In the genomic region with DNA sequence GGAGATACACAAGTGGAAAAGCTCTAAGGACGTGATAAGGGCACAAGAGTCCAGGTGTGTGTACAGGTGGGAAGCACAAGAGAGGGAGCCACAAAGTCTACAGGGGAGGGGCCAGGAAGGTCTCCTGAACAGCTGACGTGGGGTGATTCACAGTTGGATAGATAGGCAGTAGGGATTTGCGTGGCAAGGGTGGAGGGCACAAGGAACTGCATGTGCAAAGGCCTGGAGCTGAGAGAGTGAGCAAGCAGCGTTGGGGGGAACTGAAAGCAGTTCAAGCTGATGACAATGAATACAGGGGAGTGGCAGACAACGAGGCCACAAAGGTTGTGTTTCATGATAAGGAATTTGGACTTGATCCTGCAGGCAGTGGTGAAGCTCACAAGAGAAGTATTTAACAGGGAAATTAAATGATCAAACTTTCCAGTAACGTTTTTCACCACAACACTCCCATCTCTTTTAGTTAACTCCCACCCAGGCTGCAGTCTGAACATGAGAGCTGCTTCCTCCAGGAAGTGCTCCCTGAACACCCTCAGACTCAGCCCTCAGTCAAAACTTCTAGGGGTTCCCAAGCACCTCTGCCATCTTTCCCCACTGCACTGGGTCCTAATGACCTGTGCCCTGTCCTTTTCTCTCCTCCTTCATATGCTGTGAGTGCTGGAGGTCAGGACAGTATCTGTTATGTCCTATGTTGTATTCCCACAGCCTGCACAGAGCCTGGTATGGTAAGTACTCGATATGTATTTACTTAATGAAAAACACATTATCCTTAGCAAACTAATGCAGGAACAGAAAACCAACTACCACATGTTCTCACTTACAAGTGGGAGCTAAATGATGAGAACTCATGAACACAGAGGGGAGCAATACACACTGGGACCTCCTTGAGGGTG, we compare ENCODE assay signal across 13 cellular contexts. TPM values are rescaled to one million over a fixed set of nuclear protein-coding genes. Genes with fewer than 3 reads are reported as not detected.
DNase-seq lines count a peak whose midpoint lies in the region; ATAC-seq lines count a peak whose summit lies in the region.
"Had no signal": no experiment of that assay in that cellular context is flagged by ENCODE, and none has a peak within 500 bp of the region (broad histone marks: within the 10 kb centered on the region; RNA-seq: fewer than 3 reads in every experiment).

No MANE protein-coding gene starts in this region.

- peak overlapping the region in 6 of 8 donors; percentile 1 to 72 (median 40) for H3K27ac Mint-ChIP-seq in CD8-positive, alpha-beta memory T cell
- peak overlapping the region; percentile 0 for H3K27ac Mint-ChIP-seq in activated T-helper 2 cell treated with anti-CD3 and anti-CD28 coated beads, Interferon-gamma antibody, Interleukin-2, Interleukin-4, amounts not matched to agents 10 μg/mL and 5 μg/mL and 100 μg/mL, durations not matched to agents 14 hours and 24 hours and 36 hours
- no peak overlapping the region for H3K27ac Mint-ChIP-seq in activated naive CD8-positive, alpha-beta T cell treated with anti-CD3 and anti-CD28 coated beads for 36 hours
- H3K27ac Mint-ChIP-seq: activated naive CD4-positive, alpha-beta T cell treated with anti-CD3 and anti-CD28 coated beads, Interleukin-2, amount 50 U/mL, for 24 hours; nephron had no signal

- DNase-seq in CD8-positive, alpha-beta memory T cell, result no peak
- DNase-seq in Karpas-422 (peak; percentile 52), mesenteric fat pad (ENCODE audit: low spot score) (peak; percentile 67), cerebellar nuclear complex (lab: John Stamatoyannopoulos, UW) (no peak), SHP77 treated with DMSO at 0.1 percent for 48 hours (lab: John Stamatoyannopoulos, UW) (no peak)
- no peak for DNase-seq in activated T-helper 2 cell treated with anti-CD3 and anti-CD28 coated beads, Interferon-gamma antibody, Interleukin-2, Interleukin-4, amounts not matched to agents 10 μg/mL and 5 μg/mL and 100 μg/mL, durations not matched to agents 14 hours and 24 hours and 36 hours (ENCODE audit: low spot score)
- no peak for DNase-seq in activated naive CD8-positive, alpha-beta T cell treated with anti-CD3 and anti-CD28 coated beads for 36 hours
- DNase-seq: DND-41, NCI-H1436 treated with DMSO at 0.1 percent for 48 hours, T-helper 1 cell had no signal

- no peaks in the 10 kb centered on the region for H4K20me1 ChIP-seq in Karpas-422 (ENCODE audit: insufficient read depth, low read depth, low read length)

- no peak overlapping the region for H3K4me3 Mint-ChIP-seq in CD8-positive, alpha-beta memory T cell
- H3K4me3 Mint-ChIP-seq in activated T-helper 2 cell treated with anti-CD3 and anti-CD28 coated beads, Interferon-gamma antibody, Interleukin-2, Interleukin-4, amounts not matched to agents 10 μg/mL and 5 μg/mL and 100 μg/mL, durations not matched to agents 14 hours and 24 hours and 36 hours (ENCODE audit: low read depth), result no peak overlapping the region
- no peak overlapping the region for H3K4me3 Mint-ChIP-seq in activated naive CD8-positive, alpha-beta T cell treated with anti-CD3 and anti-CD28 coated beads for 36 hours
- H3K4me3 Mint-ChIP-seq: activated naive CD4-positive, alpha-beta T cell treated with anti-CD3 and anti-CD28 coated beads, Interleukin-2, amount 50 U/mL, for 24 hours; nephron had no signal

- peaks cover 0 to 1% of the 10 kb centered on the region in 2 donors for H3K27me3 Mint-ChIP-seq in CD8-positive, alpha-beta memory T cell
- H3K27me3 Mint-ChIP-seq in activated T-helper 2 cell treated with anti-CD3 and anti-CD28 coated beads, Interferon-gamma antibody, Interleukin-2, Interleukin-4, amounts not matched to agents 10 μg/mL and 5 μg/mL and 100 μg/mL, durations not matched to agents 14 hours and 24 hours and 36 hours (ENCODE audit: low read depth), result no peaks in the 10 kb centered on the region
- no peaks in the 10 kb centered on the region for H3K27me3 Mint-ChIP-seq in activated naive CD8-positive, alpha-beta T cell treated with anti-CD3 and anti-CD28 coated beads for 36 hours
- H3K27me3 Mint-ChIP-seq: activated naive CD4-positive, alpha-beta T cell treated with anti-CD3 and anti-CD28 coated beads, Interleukin-2, amount 50 U/mL, for 24 hours had no signal

- CTCF ChIA-PET in CD8-positive, alpha-beta memory T cell (lab: Charles Lee), result no interaction called here

- peak overlapping the region; percentile 8; the same call in 1 of the 2 replicates for H2AFZ ChIP-seq in Karpas-422 (ENCODE audit: low read length)

- H3K27ac ChIP-seq in CD8-positive, alpha-beta memory T cell (ENCODE audit: low read depth, low read length), result peak overlapping the region; percentile 35
- no peak overlapping the region for H3K27ac ChIP-seq in Karpas-422 (ENCODE audit: low read length)

- no peak for ATAC-seq in GM19324 (IDR thresholded peaks at IDR 0.05; ENCODE audit: low FRiP score, unreplicated experiment)

- no peaks in the 10 kb centered on the region for H3K9me3 Mint-ChIP-seq in CD8-positive, alpha-beta memory T cell
- H3K9me3 Mint-ChIP-seq in activated T-helper 2 cell treated with anti-CD3 and anti-CD28 coated beads, Interferon-gamma antibody, Interleukin-2, Interleukin-4, amounts not matched to agents 10 μg/mL and 5 μg/mL and 100 μg/mL, durations not matched to agents 14 hours and 24 hours and 36 hours, result no peaks in the 10 kb centered on the region
- H3K9me3 Mint-ChIP-seq in activated naive CD8-positive, alpha-beta T cell treated with anti-CD3 and anti-CD28 coated beads for 36 hours, result no peaks in the 10 kb centered on the region
- H3K9me3 Mint-ChIP-seq: activated naive CD4-positive, alpha-beta T cell treated with anti-CD3 and anti-CD28 coated beads, Interleukin-2, amount 50 U/mL, for 24 hours had no signal

- peaks cover 7 to 14% (median 9%) of the 10 kb centered on the region in 3 donors for H3K4me1 Mint-ChIP-seq in CD8-positive, alpha-beta memory T cell
- peaks cover 18% of the 10 kb centered on the region for H3K4me1 Mint-ChIP-seq in activated T-helper 2 cell treated with anti-CD3 and anti-CD28 coated beads, Interferon-gamma antibody, Interleukin-2, Interleukin-4, amounts not matched to agents 10 μg/mL and 5 μg/mL and 100 μg/mL, durations not matched to agents 14 hours and 24 hours and 36 hours (ENCODE audit: low read depth)
- H3K4me1 Mint-ChIP-seq in activated naive CD8-positive, alpha-beta T cell treated with anti-CD3 and anti-CD28 coated beads for 36 hours, result peaks cover 15% of the 10 kb centered on the region
- H3K4me1 Mint-ChIP-seq: nephron had no signal

- H3K4me1 ChIP-seq in CD8-positive, alpha-beta memory T cell (ENCODE audit: insufficient read depth, low read length), result no peaks in the 10 kb centered on the region
- peaks cover 25% of the 10 kb centered on the region for H3K4me1 ChIP-seq in Karpas-422 (ENCODE audit: low read length)

- no peaks in the 10 kb centered on the region for H3K9me3 ChIP-seq in CD8-positive, alpha-beta memory T cell (ENCODE audit: low read length)
- no peaks in the 10 kb centered on the region for H3K9me3 ChIP-seq in Karpas-422 (ENCODE audit: low read length)

- no peak overlapping the region for H3K9ac ChIP-seq in Karpas-422 (ENCODE audit: low read length)

- no peak overlapping the region for H3K4me2 ChIP-seq in Karpas-422 (ENCODE audit: low read depth, low read length, poor library complexity, severe bottlenecking)

- no peaks in the 10 kb centered on the region for H3K36me3 ChIP-seq in CD8-positive, alpha-beta memory T cell (ENCODE audit: insufficient read depth, low read length)
- no peaks in the 10 kb centered on the region for H3K36me3 ChIP-seq in Karpas-422 (ENCODE audit: insufficient read depth, low read length)

- H3K36me3 Mint-ChIP-seq in CD8-positive, alpha-beta memory T cell, result peaks cover 12 to 32% (median 12%) of the 10 kb centered on the region in 3 donors
- peaks cover 13% of the 10 kb centered on the region for H3K36me3 Mint-ChIP-seq in activated T-helper 2 cell treated with anti-CD3 and anti-CD28 coated beads, Interferon-gamma antibody, Interleukin-2, Interleukin-4, amounts not matched to agents 10 μg/mL and 5 μg/mL and 100 μg/mL, durations not matched to agents 14 hours and 24 hours and 36 hours (ENCODE audit: low read depth)
- H3K36me3 Mint-ChIP-seq in activated naive CD8-positive, alpha-beta T cell treated with anti-CD3 and anti-CD28 coated beads for 36 hours, result peaks cover 10% of the 10 kb centered on the region

- POLR2A ChIA-PET in CD8-positive, alpha-beta memory T cell (lab: Charles Lee), result no interaction called here

- H3K79me2 ChIP-seq in Karpas-422 (ENCODE audit: low read length), result no peaks in the 10 kb centered on the region

- H3K9me2 ChIP-seq in Karpas-422 (replicated peaks; ENCODE audit: insufficient read depth, low read length), result no peaks in the 10 kb centered on the region

- H3K4me3 ChIP-seq in CD8-positive, alpha-beta memory T cell (ENCODE audit: low read length), result no peak overlapping the region
- H3K4me3 ChIP-seq in Karpas-422 (ENCODE audit: low read length), result no peak overlapping the region

- intact Hi-C loops in activated T-helper 2 cell treated with anti-CD3 and anti-CD28 coated beads, Interferon-gamma antibody, Interleukin-2, Interleukin-4, amounts not matched to agents 10 μg/mL and 5 μg/mL and 100 μg/mL, durations not matched to agents 14 hours and 24 hours and 36 hours (cut with micrococcal nuclease), result no loop called here

- no peaks in the 10 kb centered on the region for H3K27me3 ChIP-seq in CD8-positive, alpha-beta memory T cell (ENCODE audit: insufficient read depth, low read length, poor library complexity, severe bottlenecking)
- no peaks in the 10 kb centered on the region for H3K27me3 ChIP-seq in Karpas-422 (ENCODE audit: low read length)

RNA-seq across cellular contexts. Expression of a gene that starts 49.0 kb away (rescaled TPM):
- under 1 TPM; 0.64 to 0.77 TPM for total RNA-seq in CD8-positive, alpha-beta memory T cell
- polyA plus RNA-seq in CD8-positive, alpha-beta memory T cell, result 0.99 TPM
- 0.71 and 1.3 TPM in 2 replicates for total RNA-seq in Karpas-422 (2014; rRNA removed; shearing (Covaris generic); ENCODE audit: low replicate concordance)
- total RNA-seq in activated T-helper 2 cell treated with anti-CD3 and anti-CD28 coated beads, Interferon-gamma antibody, Interleukin-2, Interleukin-4, amounts not matched to agents 10 μg/mL and 5 μg/mL and 100 μg/mL, durations not matched to agents 14 hours and 24 hours and 36 hours, result 1.0 and 1.1 TPM in 2 replicates
- 1.1 TPM for total RNA-seq in mesenteric fat pad
- under 1 TPM; 0.54 to 0.74 TPM for total RNA-seq in activated naive CD8-positive, alpha-beta T cell treated with anti-CD3 and anti-CD28 coated beads for 36 hours

Comparison
In these comparisons a context has a peak if more than half of its experiments do, and no peak if none do; other contexts are left out.
1. DNase-seq: peak in Karpas-422 (single experiment) and mesenteric fat pad (single experiment); none in CD8-positive, alpha-beta memory T cell (0 of 5), activated T-helper 2 cell treated with anti-CD3 and anti-CD28 coated beads, Interferon-gamma antibody, Interleukin-2, Interleukin-4, amounts not matched to agents 10 μg/mL and 5 μg/mL and 100 μg/mL, durations not matched to agents 14 hours and 24 hours and 36 hours (single experiment), cerebellar nuclear complex (0 of 2), SHP77 treated with DMSO at 0.1 percent for 48 hours (single experiment) and activated naive CD8-positive, alpha-beta T cell treated with anti-CD3 and anti-CD28 coated beads for 36 hours (single experiment).